In the genomic region with DNA sequence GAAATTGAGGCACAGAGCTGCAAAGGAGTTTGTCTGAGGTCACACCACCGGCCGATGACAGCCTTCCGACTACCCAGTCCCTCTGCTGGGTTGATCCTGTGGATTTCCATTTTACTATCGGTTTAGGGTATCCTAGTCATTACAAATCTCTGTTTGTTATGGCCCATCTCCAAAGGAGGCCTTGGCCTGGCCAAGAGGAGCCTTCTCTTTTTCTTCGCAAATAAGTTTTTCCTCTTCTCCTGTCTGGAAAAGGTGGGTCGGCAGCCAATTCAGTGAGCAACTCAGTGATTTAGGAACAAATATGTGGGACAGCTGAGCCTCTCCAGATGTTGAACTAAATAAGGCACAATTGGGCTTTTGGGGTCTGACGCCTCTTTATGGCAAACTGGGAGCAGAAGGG, we compare ENCODE assay signal across 14 cellular contexts.
DNase-seq lines count a peak whose midpoint lies in the region; ATAC-seq and TF ChIP-seq lines count a peak whose summit lies in the region.
"Had no signal": no experiment of that assay in that cellular context is flagged by ENCODE, and none has a peak within 500 bp of the region (broad histone marks: within the 10 kb centered on the region; RNA-seq: fewer than 3 reads in every experiment).

No MANE protein-coding gene starts in this region.

- peak overlapping the region; percentile 21 to 54 (median 45) for H3K27ac ChIP-seq in transverse colon
- H3K27ac ChIP-seq: colonic mucosa had no signal

- H3K4me1 ChIP-seq in transverse colon, result peaks cover 0 to 3% (median 0%) of the 10 kb centered on the region in 4 donors
- H3K4me1 ChIP-seq: colonic mucosa, HAP-1 had no signal

- no peaks in the 10 kb centered on the region for H3K9me3 ChIP-seq in transverse colon
- H3K9me3 ChIP-seq: colonic mucosa, HAP-1, vagina had no signal

- no peak overlapping the region for H3K4me3 ChIP-seq in astrocyte of the spinal cord (ENCODE audit: low read depth, low read length)
- no peak overlapping the region for H3K4me3 ChIP-seq in transverse colon
- H3K4me3 ChIP-seq: colonic mucosa, HAP-1, vagina had no signal

- WGBS in transverse colon (ENCODE audit: low coverage in 1 of 2), 2 donors, result 77 to 93% methylated on average over 3 to 7 of the region's 7 CpGs

- no peak overlapping the region for H3K4me3 Mint-ChIP-seq in nephron progenitor cell
- H3K4me3 Mint-ChIP-seq: CD4-positive, alpha-beta memory T cell had no signal

- peaks cover 11% of the 10 kb centered on the region for H3K27me3 Mint-ChIP-seq in nephron progenitor cell (ENCODE audit: low read depth, poor library complexity)
- H3K27me3 Mint-ChIP-seq: CD4-positive, alpha-beta memory T cell had no signal

- no peak for TF ChIP-seq EP300 in transverse colon (IDR thresholded peaks at IDR 0.05; ENCODE audit: low read depth)

- H3K9me3 Mint-ChIP-seq in activated naive CD4-positive, alpha-beta T cell treated with anti-CD3 and anti-CD28 coated beads, Interleukin-2, amount 50 U/mL, for 72 hours, result peaks cover 0 to 32% of the 10 kb centered on the region in 2 donors
- H3K9me3 Mint-ChIP-seq in nephron progenitor cell, result peaks cover 4% of the 10 kb centered on the region

- TF ChIP-seq CTCF in astrocyte of the spinal cord (IDR thresholded peaks at IDR 0.05; ENCODE audit: low read depth, low read length) (no peak), transverse colon (IDR thresholded peaks at IDR 0.05) (no peak), nephron progenitor cell (IDR thresholded peaks at IDR 0.05) (no peak)

- H3K27me3 ChIP-seq in transverse colon, result no peaks in the 10 kb centered on the region
- H3K27me3 ChIP-seq: colonic mucosa, vagina had no signal

- in situ Hi-C loops in astrocyte of the spinal cord (cut with HindIII; ENCODE audit: low sequenced_read_pairs), result no loop called here
- in situ Hi-C loops in transverse colon (cut with MboI; ENCODE audit: low pct_ligation_motif_present in 1 of 4, low pct_unique_long_range_greater_than_20kb in 1 of 4, low sequenced_read_pairs in 3 of 4), result no loop called here

- no peak for ATAC-seq in activated naive CD4-positive, alpha-beta T cell treated with anti-CD3 and anti-CD28 coated beads, Interleukin-2, amount 50 U/mL, for 72 hours
- ATAC-seq in GM21381 (IDR thresholded peaks at IDR 0.05; ENCODE audit: unreplicated experiment) (no peak), HG03159 (IDR thresholded peaks at IDR 0.05; ENCODE audit: unreplicated experiment) (no peak)

- intact Hi-C loops in transverse colon (cut with DNase I; ENCODE audit: low total_unique reads), result no loop called here

- H3K27ac Mint-ChIP-seq in activated naive CD4-positive, alpha-beta T cell treated with anti-CD3 and anti-CD28 coated beads, Interleukin-2, amount 50 U/mL, for 72 hours, result peak overlapping the region; percentile 18 to 52
- H3K27ac Mint-ChIP-seq in nephron progenitor cell, result no peak overlapping the region
- H3K27ac Mint-ChIP-seq: CD4-positive, alpha-beta memory T cell had no signal

- no peaks in the 10 kb centered on the region for H3K36me3 ChIP-seq in transverse colon
- H3K36me3 ChIP-seq: colonic mucosa, HAP-1, vagina had no signal

- peaks cover 0 to 43% of the 10 kb centered on the region in 2 donors for H3K36me3 Mint-ChIP-seq in activated naive CD4-positive, alpha-beta T cell treated with anti-CD3 and anti-CD28 coated beads, Interleukin-2, amount 50 U/mL, for 72 hours
- no peaks in the 10 kb centered on the region for H3K36me3 Mint-ChIP-seq in nephron progenitor cell (ENCODE audit: low read depth)
- H3K36me3 Mint-ChIP-seq: CD4-positive, alpha-beta memory T cell had no signal

- H3K4me1 Mint-ChIP-seq in nephron progenitor cell, result no peaks in the 10 kb centered on the region

- no peak for DNase-seq in activated naive CD4-positive, alpha-beta T cell treated with anti-CD3 and anti-CD28 coated beads, Interleukin-2, amount 50 U/mL, for 72 hours (ENCODE audit: low spot score in 2 of 2)
- DNase-seq in activated naive CD4-positive, alpha-beta T cell treated with Interleukin-2 at 50 U/mL for 16 hours, result no peak
- DNase-seq in astrocyte of the spinal cord (ENCODE audit: low read depth, low spot score) (peak; percentile 43), iris pigment epithelial cell (ENCODE audit: low read depth) (peak; percentile 16), transverse colon (no peak), nephron progenitor cell (no peak)
- DNase-seq: CD4-positive, alpha-beta memory T cell; colonic mucosa; islet precursor cell; NCI-H1436 treated with DMSO at 0.1 percent for 48 hours had no signal

- no peak for TF ChIP-seq POLR2A in transverse colon (IDR thresholded peaks at IDR 0.05)

Comparison
In these comparisons a context has a peak if more than half of its experiments do, and no peak if none do; other contexts are left out.
1. DNase-seq: peak in astrocyte of the spinal cord (single experiment) and iris pigment epithelial cell (single experiment); none in activated naive CD4-positive, alpha-beta T cell treated with anti-CD3 and anti-CD28 coated beads, Interleukin-2, amount 50 U/mL, for 72 hours (0 of 2), activated naive CD4-positive, alpha-beta T cell treated with Interleukin-2 at 50 U/mL for 16 hours (single experiment), transverse colon (single experiment) and nephron progenitor cell (single experiment).